In the genomic region with DNA sequence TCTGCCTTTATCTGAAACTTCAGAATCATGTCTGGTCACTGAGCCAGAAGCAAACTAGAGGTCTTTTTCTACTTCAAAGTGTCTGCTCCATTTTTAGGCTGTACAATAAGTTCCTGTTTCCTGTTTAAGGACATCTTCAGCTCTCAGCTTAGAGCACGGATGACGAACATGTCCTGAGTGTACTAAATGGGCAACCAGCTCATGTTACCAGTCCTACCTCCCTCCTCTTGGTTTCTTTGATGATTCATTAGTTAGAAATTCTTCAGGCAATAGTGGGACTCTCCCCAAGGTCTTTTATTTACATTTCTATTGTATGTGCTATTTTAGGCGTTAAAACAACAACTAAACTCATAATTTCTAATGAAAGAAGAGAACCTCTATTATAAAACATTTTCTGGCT, we compare ENCODE assay signal across 10 cellular contexts. TPM values are rescaled to one million over a fixed set of nuclear protein-coding genes. Genes with fewer than 3 reads are reported as not detected.
DNase-seq lines count a peak whose midpoint lies in the region; ATAC-seq and TF ChIP-seq lines count a peak whose summit lies in the region.
"Had no signal": no experiment of that assay in that cellular context is flagged by ENCODE, and none has a peak within 500 bp of the region (broad histone marks: within the 10 kb centered on the region; RNA-seq: fewer than 3 reads in every experiment).

No MANE protein-coding gene starts in this region.

- H3K27me3 Mint-ChIP-seq in activated CD8-positive, alpha-beta T cell treated with anti-CD3 and anti-CD28 coated beads for 36 hours, result peaks cover 36% of the 10 kb centered on the region
- H3K27me3 Mint-ChIP-seq in activated CD8-positive, alpha-beta T cell treated with anti-CD3 and anti-CD28 coated beads, Interleukin-2, amount 10 ng/mL, durations not matched to agents 7 days and 5 days (ENCODE audit: low read depth), result peaks cover 26% of the 10 kb centered on the region
- H3K27me3 Mint-ChIP-seq in type B pancreatic cell, result no peaks in the 10 kb centered on the region

- ATAC-seq in activated CD8-positive, alpha-beta T cell treated with anti-CD3 and anti-CD28 coated beads for 36 hours, result peak; percentile 58
- no peak for ATAC-seq in activated CD8-positive, alpha-beta T cell treated with anti-CD3 and anti-CD28 coated beads, Interleukin-2, amount 10 ng/mL, durations not matched to agents 7 days and 5 days
- no peak for ATAC-seq in GM21723 (IDR thresholded peaks at IDR 0.05; ENCODE audit: unreplicated experiment)
- no peak for ATAC-seq in HG03097 (IDR thresholded peaks at IDR 0.05; ENCODE audit: low FRiP score, unreplicated experiment)

- H3K4me3 Mint-ChIP-seq in activated CD8-positive, alpha-beta T cell treated with anti-CD3 and anti-CD28 coated beads for 36 hours, result no peak overlapping the region
- no peak overlapping the region for H3K4me3 Mint-ChIP-seq in activated CD8-positive, alpha-beta T cell treated with anti-CD3 and anti-CD28 coated beads, Interleukin-2, amount 10 ng/mL, durations not matched to agents 7 days and 5 days
- H3K4me3 Mint-ChIP-seq in type B pancreatic cell, result no peak overlapping the region
- H3K4me3 Mint-ChIP-seq: activated naive CD4-positive, alpha-beta T cell treated with anti-CD3 and anti-CD28 coated beads for 36 hours; mesothelial cell of epicardium had no signal

- DNase-seq in activated CD8-positive, alpha-beta T cell treated with anti-CD3 and anti-CD28 coated beads for 36 hours, result no peak
- no peak for DNase-seq in activated CD8-positive, alpha-beta T cell treated with anti-CD3 and anti-CD28 coated beads, Interleukin-2, amount 10 ng/mL, durations not matched to agents 7 days and 5 days
- peak; percentile 39 for DNase-seq in OCI-M1 (lab: John Stamatoyannopoulos, UW)
- DNase-seq in fibroblast of mammary gland (ENCODE audit: low read depth), result peak; percentile 99
- DNase-seq in type B pancreatic cell (ENCODE audit: extremely low spot score, unreplicated experiment), result no peak
- DNase-seq in NCI-H526 (lab: John Stamatoyannopoulos, UW), result no peak
- DNase-seq: activated naive CD4-positive, alpha-beta T cell treated with anti-CD3 and anti-CD28 coated beads for 36 hours had no signal

- POLR2A ChIA-PET in activated CD8-positive, alpha-beta T cell treated with anti-CD3 and anti-CD28 coated beads for 36 hours (lab: Charles Lee), result no interaction called here
- POLR2A ChIA-PET in activated CD8-positive, alpha-beta T cell treated with anti-CD3 and anti-CD28 coated beads, Interleukin-2, amount 10 ng/mL, durations not matched to agents 7 days and 5 days (lab: Charles Lee), result no interaction called here

- intact Hi-C loops in activated CD8-positive, alpha-beta T cell treated with anti-CD3 and anti-CD28 coated beads for 36 hours (cut with micrococcal nuclease), result no loop called here

- H3K9me3 Mint-ChIP-seq in activated CD8-positive, alpha-beta T cell treated with anti-CD3 and anti-CD28 coated beads for 36 hours, result peaks cover 3% of the 10 kb centered on the region
- no peaks in the 10 kb centered on the region for H3K9me3 Mint-ChIP-seq in activated CD8-positive, alpha-beta T cell treated with anti-CD3 and anti-CD28 coated beads, Interleukin-2, amount 10 ng/mL, durations not matched to agents 7 days and 5 days (ENCODE audit: insufficient read depth)
- H3K9me3 Mint-ChIP-seq in type B pancreatic cell, result peaks cover 9% of the 10 kb centered on the region
- H3K9me3 Mint-ChIP-seq: activated naive CD4-positive, alpha-beta T cell treated with anti-CD3 and anti-CD28 coated beads for 36 hours had no signal

- CTCF ChIA-PET in activated CD8-positive, alpha-beta T cell treated with anti-CD3 and anti-CD28 coated beads for 36 hours (lab: Charles Lee), result interaction anchor here (1.3 to 2.3 kb wide), 3 partner anchors 17 to 24 kb away, joined by 5 to 9 read pairs (median 6); no protein-coding TSS in a partner anchor
- CTCF ChIA-PET in activated CD8-positive, alpha-beta T cell treated with anti-CD3 and anti-CD28 coated beads, Interleukin-2, amount 10 ng/mL, durations not matched to agents 7 days and 5 days (lab: Charles Lee), result interaction anchor here (1.0 to 1.5 kb wide), 3 partner anchors 17 to 535 kb away, joined by 3 to 6 read pairs (median 3); no protein-coding TSS in a partner anchor

- no peak for TF ChIP-seq CTCF in activated CD8-positive, alpha-beta T cell treated with anti-CD3 and anti-CD28 coated beads for 36 hours (IDR thresholded peaks at IDR 0.05)
- TF ChIP-seq CTCF in fibroblast of mammary gland (conservative IDR thresholded peaks at IDR 0.05; ENCODE audit: control insufficient read depth, insufficient read depth, low read depth, low read length), result no peak
- no peak for TF ChIP-seq CTCF in type B pancreatic cell (conservative IDR thresholded peaks at IDR 0.05)

- no peak overlapping the region for H3K27ac Mint-ChIP-seq in activated CD8-positive, alpha-beta T cell treated with anti-CD3 and anti-CD28 coated beads for 36 hours
- no peak overlapping the region for H3K27ac Mint-ChIP-seq in activated CD8-positive, alpha-beta T cell treated with anti-CD3 and anti-CD28 coated beads, Interleukin-2, amount 10 ng/mL, durations not matched to agents 7 days and 5 days
- H3K27ac Mint-ChIP-seq in type B pancreatic cell, result peak overlapping the region; percentile 46
- H3K27ac Mint-ChIP-seq: activated naive CD4-positive, alpha-beta T cell treated with anti-CD3 and anti-CD28 coated beads for 36 hours; mesothelial cell of epicardium had no signal

- H3K4me1 Mint-ChIP-seq in activated CD8-positive, alpha-beta T cell treated with anti-CD3 and anti-CD28 coated beads for 36 hours (ENCODE audit: low read depth), result no peaks in the 10 kb centered on the region
- peaks cover 3% of the 10 kb centered on the region for H3K4me1 Mint-ChIP-seq in activated CD8-positive, alpha-beta T cell treated with anti-CD3 and anti-CD28 coated beads, Interleukin-2, amount 10 ng/mL, durations not matched to agents 7 days and 5 days (ENCODE audit: low read depth)
- H3K4me1 Mint-ChIP-seq in type B pancreatic cell (ENCODE audit: unreplicated experiment), result peaks cover 4% of the 10 kb centered on the region
- H3K4me1 Mint-ChIP-seq: mesothelial cell of epicardium had no signal

- H3K36me3 Mint-ChIP-seq in activated CD8-positive, alpha-beta T cell treated with anti-CD3 and anti-CD28 coated beads for 36 hours (ENCODE audit: low read depth), result no peaks in the 10 kb centered on the region
- no peaks in the 10 kb centered on the region for H3K36me3 Mint-ChIP-seq in activated CD8-positive, alpha-beta T cell treated with anti-CD3 and anti-CD28 coated beads, Interleukin-2, amount 10 ng/mL, durations not matched to agents 7 days and 5 days (ENCODE audit: low read depth)
- H3K36me3 Mint-ChIP-seq in type B pancreatic cell, result peaks cover 5% of the 10 kb centered on the region

- no peak overlapping the region for H3K4me3 ChIP-seq in fibroblast of mammary gland (ENCODE audit: control insufficient read depth, low read depth, low read length)

RNA-seq across cellular contexts. Expression of a gene that starts 58.0 kb away (rescaled TPM):
- under 1 TPM in 1 of 2 experiments, not detected in 1; 0.05 TPM for total RNA-seq in activated CD8-positive, alpha-beta T cell treated with anti-CD3 and anti-CD28 coated beads for 36 hours
- under 1 TPM in 1 of 2 experiments, not detected in 1; 0.53 TPM for total RNA-seq in activated CD8-positive, alpha-beta T cell treated with anti-CD3 and anti-CD28 coated beads, Interleukin-2, amount 10 ng/mL, durations not matched to agents 7 days and 5 days
- total RNA-seq in type B pancreatic cell (ENCODE audit: low replicate concordance), result 6.2 and 8.6 TPM in 2 replicates
- total RNA-seq: activated naive CD4-positive, alpha-beta T cell treated with anti-CD3 and anti-CD28 coated beads for 36 hours had no signal

Comparison
In these comparisons a context has a peak if more than half of its experiments do, and no peak if none do; other contexts are left out.
1. DNase-seq: peak in OCI-M1 (single experiment) and fibroblast of mammary gland (single experiment); none in activated CD8-positive, alpha-beta T cell treated with anti-CD3 and anti-CD28 coated beads for 36 hours (single experiment), activated CD8-positive, alpha-beta T cell treated with anti-CD3 and anti-CD28 coated beads, Interleukin-2, amount 10 ng/mL, durations not matched to agents 7 days and 5 days (single experiment), type B pancreatic cell (single experiment) and NCI-H526 (0 of 2).